ENCODE assay signal across 17 cellular contexts in the genomic region with DNA sequence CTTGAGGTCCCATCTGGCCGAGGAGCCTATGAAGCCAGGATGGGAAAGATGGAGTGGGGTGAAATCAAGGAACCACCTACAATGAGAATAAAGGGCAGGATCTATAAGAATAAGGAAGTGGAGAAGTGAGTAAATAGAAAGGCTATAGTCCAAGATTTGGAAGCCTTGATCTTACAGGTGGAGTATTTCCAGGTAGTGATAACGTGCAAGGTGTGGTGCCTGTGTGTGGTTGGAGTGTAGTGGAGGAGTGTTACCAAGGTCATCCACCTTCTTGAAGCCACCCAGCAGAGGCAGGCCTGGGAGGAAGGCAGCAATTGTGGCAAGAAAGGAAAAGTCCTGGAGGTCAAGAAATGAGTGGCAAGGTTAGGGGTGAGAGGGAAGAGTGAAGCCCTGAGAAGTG.
A peak's percentile ranks its signal among the peaks of the same experiment; 100 is the strongest.
DNase-seq lines count a peak whose midpoint lies in the region; ATAC-seq and TF ChIP-seq lines count a peak whose summit lies in the region.
"Had no signal": no experiment of that assay in that cellular context is flagged by ENCODE, and none has a peak within 500 bp of the region (broad histone marks: within the 10 kb centered on the region; RNA-seq: fewer than 3 reads in every experiment).

No MANE protein-coding gene starts in this region.

- CTCF ChIA-PET in naive thymus-derived CD4-positive, alpha-beta T cell (lab: Charles Lee): no interaction called here

- intact Hi-C loops in naive thymus-derived CD4-positive, alpha-beta T cell (cut with micrococcal nuclease): no loop called here
- intact Hi-C loops in testis (cut with DNase I; ENCODE audit: low total_unique reads): no loop called here

- H3K27me3 Mint-ChIP-seq in stimulated activated naive CD8-positive, alpha-beta T cell treated with anti-CD3 and anti-CD28 coated beads, Interleukin-15, Interleukin-2, amounts not matched to agents 100 ng/mL and 50 ng/mL, for 24 hours: no peaks in the 10 kb centered on the region
- no peaks in the 10 kb centered on the region for H3K27me3 Mint-ChIP-seq in central memory CD8-positive, alpha-beta T cell
- no peaks in the 10 kb centered on the region for H3K27me3 Mint-ChIP-seq in naive thymus-derived CD4-positive, alpha-beta T cell
- H3K27me3 Mint-ChIP-seq: IgD-negative memory B cell had no signal

- H3K27me3 ChIP-seq in naive thymus-derived CD4-positive, alpha-beta T cell (ENCODE audit: control insufficient read depth in 2 of 2, insufficient read depth in 2 of 2, low read length in 2 of 2): no peaks in the 10 kb centered on the region
- no peaks in the 10 kb centered on the region for H3K27me3 ChIP-seq in testis
- H3K27me3 ChIP-seq: spleen, tibial artery had no signal

- no peak for TF ChIP-seq CTCF in testis (IDR thresholded peaks at IDR 0.05)

- WGBS in testis, 2 donors: 75 to 89% methylated on average over 2 of the region's 2 CpGs

- no peak for TF ChIP-seq POLR2A in testis (IDR thresholded peaks at IDR 0.05)

- no peak for DNase-seq in stimulated activated naive CD8-positive, alpha-beta T cell treated with anti-CD3 and anti-CD28 coated beads, Interleukin-15, Interleukin-2, amounts not matched to agents 100 U/mL and 50 U/mL, for 24 hours
- no peak for DNase-seq in central memory CD8-positive, alpha-beta T cell (ENCODE audit: low spot score in 2 of 2)
- no peak for DNase-seq in naive thymus-derived CD4-positive, alpha-beta T cell
- DNase-seq in testis: no peak
- DNase-seq in NCI-H524 (lab: John Stamatoyannopoulos, UW): no peak
- DNase-seq in GF-D8 (lab: John Stamatoyannopoulos, UW): no peak
- no peak for DNase-seq in NCI-H526 (lab: John Stamatoyannopoulos, UW)
- DNase-seq: activated gamma-delta T cell, NCI-H187 treated with DMSO at 0.1 percent for 48 hours, NCI-H446 treated with DMSO at 0.1 percent for 48 hours, spleen, tibial artery, WERI-Rb-1 had no signal

- H3K36me3 Mint-ChIP-seq in stimulated activated naive CD8-positive, alpha-beta T cell treated with anti-CD3 and anti-CD28 coated beads, Interleukin-15, Interleukin-2, amounts not matched to agents 100 ng/mL and 50 ng/mL, for 24 hours (ENCODE audit: low read depth): peaks cover 16% of the 10 kb centered on the region
- H3K36me3 Mint-ChIP-seq in central memory CD8-positive, alpha-beta T cell (ENCODE audit: insufficient read depth): peaks cover 13% of the 10 kb centered on the region
- H3K36me3 Mint-ChIP-seq in naive thymus-derived CD4-positive, alpha-beta T cell: peaks cover 4 to 37% (median 7%) of the 10 kb centered on the region in 5 donors
- H3K36me3 Mint-ChIP-seq: IgD-negative memory B cell had no signal

- H3K36me3 ChIP-seq in naive thymus-derived CD4-positive, alpha-beta T cell (ENCODE audit: control insufficient read depth in 2 of 3, insufficient read depth in 3 of 3, low read length in 3 of 3): no peaks in the 10 kb centered on the region
- H3K36me3 ChIP-seq in testis (ENCODE audit: low read depth, missing control alignments): no peaks in the 10 kb centered on the region
- H3K36me3 ChIP-seq: HAP-1, spleen, tibial artery, WERI-Rb-1 had no signal

- H3K9me3 ChIP-seq in naive thymus-derived CD4-positive, alpha-beta T cell (ENCODE audit: control insufficient read depth in 2 of 3, low read length in 3 of 3): no peaks in the 10 kb centered on the region
- no peaks in the 10 kb centered on the region for H3K9me3 ChIP-seq in testis
- H3K9me3 ChIP-seq: HAP-1, spleen, tibial artery had no signal

- no peak overlapping the region for H3K4me3 Mint-ChIP-seq in stimulated activated naive CD8-positive, alpha-beta T cell treated with anti-CD3 and anti-CD28 coated beads, Interleukin-15, Interleukin-2, amounts not matched to agents 100 ng/mL and 50 ng/mL, for 24 hours
- H3K4me3 Mint-ChIP-seq in central memory CD8-positive, alpha-beta T cell: no peak overlapping the region
- H3K4me3 Mint-ChIP-seq in naive thymus-derived CD4-positive, alpha-beta T cell: peak overlapping the region in 3 of 10 donors; percentile 12 to 49 (median 35)

- H3K27ac Mint-ChIP-seq in stimulated activated naive CD8-positive, alpha-beta T cell treated with anti-CD3 and anti-CD28 coated beads, Interleukin-15, Interleukin-2, amounts not matched to agents 100 ng/mL and 50 ng/mL, for 24 hours: peak overlapping the region; percentile 69
- peak overlapping the region; percentile 69 for H3K27ac Mint-ChIP-seq in central memory CD8-positive, alpha-beta T cell (ENCODE audit: low read depth)
- H3K27ac Mint-ChIP-seq in naive thymus-derived CD4-positive, alpha-beta T cell: peak overlapping the region in 8 of 9 donors; percentile 4 to 76 (median 32)
- H3K27ac Mint-ChIP-seq: IgD-negative memory B cell had no signal

- peaks cover 55 to 67% of the 10 kb centered on the region in 2 donors for H3K4me1 ChIP-seq in naive thymus-derived CD4-positive, alpha-beta T cell (ENCODE audit: control insufficient read depth in 2 of 2, insufficient read depth in 2 of 2, low read length in 2 of 2)
- H3K4me1 ChIP-seq in testis: no peaks in the 10 kb centered on the region
- H3K4me1 ChIP-seq: tibial artery had no signal

- POLR2A ChIA-PET in naive thymus-derived CD4-positive, alpha-beta T cell (lab: Charles Lee): interaction anchor here (1.0 kb wide), 1 partner anchor 19 kb away, joined by 3 read pairs; no protein-coding TSS in a partner anchor

- H3K4me3 ChIP-seq in naive thymus-derived CD4-positive, alpha-beta T cell (ENCODE audit: low read length): no peak overlapping the region
- no peak overlapping the region for H3K4me3 ChIP-seq in testis
- H3K4me3 ChIP-seq: HAP-1, spleen, tibial artery had no signal

- H3K4me1 Mint-ChIP-seq in stimulated activated naive CD8-positive, alpha-beta T cell treated with anti-CD3 and anti-CD28 coated beads, Interleukin-15, Interleukin-2, amounts not matched to agents 100 ng/mL and 50 ng/mL, for 24 hours (ENCODE audit: low read depth): peaks cover 75% of the 10 kb centered on the region
- peaks cover 81% of the 10 kb centered on the region for H3K4me1 Mint-ChIP-seq in central memory CD8-positive, alpha-beta T cell
- H3K4me1 Mint-ChIP-seq in naive thymus-derived CD4-positive, alpha-beta T cell: peaks cover 59 to 88% (median 81%) of the 10 kb centered on the region in 7 donors

- ATAC-seq in stimulated activated naive CD8-positive, alpha-beta T cell treated with anti-CD3 and anti-CD28 coated beads, Interleukin-15, Interleukin-2, amounts not matched to agents 100 U/mL and 50 U/mL, for 24 hours: no peak
- ATAC-seq in central memory CD8-positive, alpha-beta T cell (replicated peaks; ENCODE audit: extremely low read depth, poor library complexity, severe bottlenecking): no peak
- ATAC-seq in naive thymus-derived CD4-positive, alpha-beta T cell: no peak

- no peak overlapping the region for H3K27ac ChIP-seq in naive thymus-derived CD4-positive, alpha-beta T cell (ENCODE audit: low read depth, low read length)
- no peak overlapping the region for H3K27ac ChIP-seq in testis
- H3K27ac ChIP-seq: HL-60, spleen, tibial artery, WERI-Rb-1 had no signal

- H3K9me3 Mint-ChIP-seq in stimulated activated naive CD8-positive, alpha-beta T cell treated with anti-CD3 and anti-CD28 coated beads, Interleukin-15, Interleukin-2, amounts not matched to agents 100 ng/mL and 50 ng/mL, for 24 hours: peaks cover 7% of the 10 kb centered on the region
- H3K9me3 Mint-ChIP-seq in central memory CD8-positive, alpha-beta T cell: no peaks in the 10 kb centered on the region
- peaks cover 0 to 6% (median 0%) of the 10 kb centered on the region in 11 donors for H3K9me3 Mint-ChIP-seq in naive thymus-derived CD4-positive, alpha-beta T cell
- H3K9me3 Mint-ChIP-seq: IgD-negative memory B cell had no signal
